In the genomic region with DNA sequence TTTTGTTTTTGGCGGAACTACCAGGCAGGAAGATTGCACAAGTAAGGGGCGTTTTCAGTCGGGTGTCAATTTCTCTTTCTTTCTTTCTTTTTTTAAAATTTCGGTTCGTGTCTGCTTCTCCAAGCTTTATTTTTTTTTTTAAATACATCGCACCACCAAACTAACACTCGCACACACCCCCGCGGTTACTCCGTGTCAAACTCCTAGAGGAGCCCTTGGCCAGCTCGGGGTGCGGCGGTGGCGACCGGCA, we compare ENCODE assay signal across 8 cellular contexts. TPM values are rescaled to one million over a fixed set of nuclear protein-coding genes. Genes with fewer than 3 reads are reported as not detected.
DNase-seq lines count a peak whose midpoint lies in the region; ATAC-seq and TF ChIP-seq lines count a peak whose summit lies in the region.

No MANE protein-coding gene starts in this region.

- peak overlapping the region; percentile 87 for H3K4me3 ChIP-seq in coronary artery

- peak overlapping the region; percentile 93 to 97 for H3K27ac Mint-ChIP-seq in natural killer cell treated with Interleukin-12 subunit alpha and Interleukin-12 subunit beta and Interleukin-15 and Interleukin-18, amount 100 ng/mL, for 72 hours

- no peak for TF ChIP-seq RAD21 in Ishikawa (IDR thresholded peaks at IDR 0.05; ENCODE audit: low read depth)

- H3K36me3 Mint-ChIP-seq in natural killer cell treated with Interleukin-12 subunit alpha and Interleukin-12 subunit beta and Interleukin-15 and Interleukin-18, amount 100 ng/mL, for 72 hours, result no peaks in the 10 kb centered on the region

- ATAC-seq in Right ventricle myocardium inferior (peak; percentile 12), Right ventricle myocardium superior (ENCODE audit: poor library complexity) (no peak)
- peak; percentile 57 to 66 for ATAC-seq in natural killer cell treated with Interleukin-12 subunit alpha and Interleukin-12 subunit beta and Interleukin-15 and Interleukin-18, amount 100 ng/mL, for 72 hours

- H3K27ac ChIP-seq in coronary artery, result peak overlapping the region; percentile 90 to 99

- TF ChIP-seq CTCF in coronary artery (IDR thresholded peaks at IDR 0.05), result no peak

- no peaks in the 10 kb centered on the region for H3K27me3 Mint-ChIP-seq in natural killer cell treated with Interleukin-12 subunit alpha and Interleukin-12 subunit beta and Interleukin-15 and Interleukin-18, amount 100 ng/mL, for 72 hours

- no peaks in the 10 kb centered on the region for H3K9me3 Mint-ChIP-seq in natural killer cell treated with Interleukin-12 subunit alpha and Interleukin-12 subunit beta and Interleukin-15 and Interleukin-18, amount 100 ng/mL, for 72 hours

- no peak for DNase-seq in Right ventricle myocardium inferior (ENCODE audit: missing footprints)
- no peak for DNase-seq in Right ventricle myocardium superior
- DNase-seq in coronary artery (ENCODE audit: low spot score), result no peak
- DNase-seq in natural killer cell treated with Interleukin-12 subunit alpha and Interleukin-12 subunit beta and Interleukin-15 and Interleukin-18, amount 100 ng/mL, for 72 hours (ENCODE audit: low spot score), result peak; percentile 72
- DNase-seq in glomerular visceral epithelial cell (ENCODE audit: extremely low spot score), result no peak
- DNase-seq in NCI-H2196 treated with DMSO at 0.1 percent for 48 hours (lab: John Stamatoyannopoulos, UW; ENCODE audit: unreplicated experiment), result no peak
- DNase-seq in GM03348 (ENCODE audit: low spot score), result no peak

- peak overlapping the region; percentile 94 for H3K4me3 Mint-ChIP-seq in natural killer cell treated with Interleukin-12 subunit alpha and Interleukin-12 subunit beta and Interleukin-15 and Interleukin-18, amount 100 ng/mL, for 72 hours

- H3K4me1 Mint-ChIP-seq in natural killer cell treated with Interleukin-12 subunit alpha and Interleukin-12 subunit beta and Interleukin-15 and Interleukin-18, amount 100 ng/mL, for 72 hours (ENCODE audit: low read depth in 2 of 2), result peaks cover 28 to 32% of the 10 kb centered on the region in 2 donors

- no peak for TF ChIP-seq EP300 in Ishikawa (IDR thresholded peaks at IDR 0.05; ENCODE audit: borderline replicate concordance)

- intact Hi-C loops in Right ventricle myocardium inferior (cut with DNase I), result loop anchor here (1.0 to 5.0 kb wide), 6 partner anchors 19 to 193 kb away; a partner anchor contains a TSS
- intact Hi-C loops in Right ventricle myocardium superior (cut with DNase I), result no loop called here

TF ChIP-seq in Ishikawa, 13 proteins besides CTCF, POLR2A, EP300 and RAD21:
- TF ChIP-seq, protein P1, sequence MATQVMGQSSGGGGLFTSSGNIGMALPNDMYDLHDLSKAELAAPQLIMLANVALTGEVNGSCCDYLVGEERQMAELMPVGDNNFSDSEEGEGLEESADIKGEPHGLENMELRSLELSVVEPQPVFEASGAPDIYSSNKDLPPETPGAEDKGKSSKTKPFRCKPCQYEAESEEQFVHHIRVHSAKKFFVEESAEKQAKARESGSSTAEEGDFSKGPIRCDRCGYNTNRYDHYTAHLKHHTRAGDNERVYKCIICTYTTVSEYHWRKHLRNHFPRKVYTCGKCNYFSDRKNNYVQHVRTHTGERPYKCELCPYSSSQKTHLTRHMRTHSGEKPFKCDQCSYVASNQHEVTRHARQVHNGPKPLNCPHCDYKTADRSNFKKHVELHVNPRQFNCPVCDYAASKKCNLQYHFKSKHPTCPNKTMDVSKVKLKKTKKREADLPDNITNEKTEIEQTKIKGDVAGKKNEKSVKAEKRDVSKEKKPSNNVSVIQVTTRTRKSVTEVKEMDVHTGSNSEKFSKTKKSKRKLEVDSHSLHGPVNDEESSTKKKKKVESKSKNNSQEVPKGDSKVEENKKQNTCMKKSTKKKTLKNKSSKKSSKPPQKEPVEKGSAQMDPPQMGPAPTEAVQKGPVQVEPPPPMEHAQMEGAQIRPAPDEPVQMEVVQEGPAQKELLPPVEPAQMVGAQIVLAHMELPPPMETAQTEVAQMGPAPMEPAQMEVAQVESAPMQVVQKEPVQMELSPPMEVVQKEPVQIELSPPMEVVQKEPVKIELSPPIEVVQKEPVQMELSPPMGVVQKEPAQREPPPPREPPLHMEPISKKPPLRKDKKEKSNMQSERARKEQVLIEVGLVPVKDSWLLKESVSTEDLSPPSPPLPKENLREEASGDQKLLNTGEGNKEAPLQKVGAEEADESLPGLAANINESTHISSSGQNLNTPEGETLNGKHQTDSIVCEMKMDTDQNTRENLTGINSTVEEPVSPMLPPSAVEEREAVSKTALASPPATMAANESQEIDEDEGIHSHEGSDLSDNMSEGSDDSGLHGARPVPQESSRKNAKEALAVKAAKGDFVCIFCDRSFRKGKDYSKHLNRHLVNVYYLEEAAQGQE (IDR thresholded peaks at IDR 0.05; ENCODE audit: low read depth), result no peak
- TF ChIP-seq CEBPB (IDR thresholded peaks at IDR 0.05), result peak; percentile 96
- TF ChIP-seq ZBTB7A (IDR thresholded peaks at IDR 0.05; ENCODE audit: low read depth), result no peak
- TF ChIP-seq, protein P2, sequence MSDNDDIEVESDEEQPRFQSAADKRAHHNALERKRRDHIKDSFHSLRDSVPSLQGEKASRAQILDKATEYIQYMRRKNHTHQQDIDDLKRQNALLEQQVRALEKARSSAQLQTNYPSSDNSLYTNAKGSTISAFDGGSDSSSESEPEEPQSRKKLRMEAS (IDR thresholded peaks at IDR 0.05), result no peak
- TF ChIP-seq, protein P3, sequence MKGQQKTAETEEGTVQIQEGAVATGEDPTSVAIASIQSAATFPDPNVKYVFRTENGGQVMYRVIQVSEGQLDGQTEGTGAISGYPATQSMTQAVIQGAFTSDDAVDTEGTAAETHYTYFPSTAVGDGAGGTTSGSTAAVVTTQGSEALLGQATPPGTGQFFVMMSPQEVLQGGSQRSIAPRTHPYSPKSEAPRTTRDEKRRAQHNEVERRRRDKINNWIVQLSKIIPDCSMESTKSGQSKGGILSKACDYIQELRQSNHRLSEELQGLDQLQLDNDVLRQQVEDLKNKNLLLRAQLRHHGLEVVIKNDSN (IDR thresholded peaks at IDR 0.05), result no peak

RNA-seq across cellular contexts. Expression of a gene that starts 0.3 kb away (rescaled TPM):
- total RNA-seq in Right ventricle myocardium inferior (69.2 TPM), Right ventricle myocardium superior (65.8 TPM)
- total RNA-seq in natural killer cell treated with Interleukin-12 subunit alpha and Interleukin-12 subunit beta and Interleukin-15 and Interleukin-18, amount 100 ng/mL, for 72 hours, result 100 to 1,000 TPM; 174 to 219 TPM
